Comparison of ENCODE assay signal across 1 cellular context in the genomic region with DNA sequence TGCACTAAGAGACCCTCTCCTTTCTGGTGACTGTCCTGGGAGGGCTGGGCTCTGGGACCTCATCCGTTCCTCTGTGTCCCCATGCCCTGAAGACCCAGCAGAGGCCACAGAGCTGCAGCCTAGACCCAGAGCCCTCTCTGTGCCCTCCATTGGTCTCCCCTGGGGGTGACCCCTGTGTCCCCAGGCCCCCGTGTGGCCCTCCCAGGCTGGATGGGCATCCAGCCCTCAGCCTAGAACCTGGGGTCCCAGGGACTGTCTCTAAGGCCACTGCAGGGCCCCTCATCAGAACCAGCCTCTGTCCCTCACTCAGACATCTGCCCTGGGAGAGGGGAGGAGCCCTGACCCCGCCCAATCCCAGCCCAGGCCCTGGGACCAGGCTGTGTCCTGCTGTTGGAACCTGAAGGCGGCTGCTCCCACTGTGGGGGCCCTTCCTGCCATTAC.
TF ChIP-seq lines count a peak whose summit lies in the region.

No MANE protein-coding gene starts in this region.

TF ChIP-seq in A549, 52 proteins besides CTCF, POLR2A, EP300 and RAD21 (continued from another document):
- TF ChIP-seq ATOH8 (CRISPR knock-in tag; IDR thresholded peaks at IDR 0.05; ENCODE audit: low read depth) (no peak), CHD4 (IDR thresholded peaks at IDR 0.05; ENCODE audit: borderline replicate concordance) (no peak), ZNF302 (CRISPR knock-in tag; IDR thresholded peaks at IDR 0.05) (no peak)
